7 cellular contexts compared by ENCODE assay signal in the genomic region with DNA sequence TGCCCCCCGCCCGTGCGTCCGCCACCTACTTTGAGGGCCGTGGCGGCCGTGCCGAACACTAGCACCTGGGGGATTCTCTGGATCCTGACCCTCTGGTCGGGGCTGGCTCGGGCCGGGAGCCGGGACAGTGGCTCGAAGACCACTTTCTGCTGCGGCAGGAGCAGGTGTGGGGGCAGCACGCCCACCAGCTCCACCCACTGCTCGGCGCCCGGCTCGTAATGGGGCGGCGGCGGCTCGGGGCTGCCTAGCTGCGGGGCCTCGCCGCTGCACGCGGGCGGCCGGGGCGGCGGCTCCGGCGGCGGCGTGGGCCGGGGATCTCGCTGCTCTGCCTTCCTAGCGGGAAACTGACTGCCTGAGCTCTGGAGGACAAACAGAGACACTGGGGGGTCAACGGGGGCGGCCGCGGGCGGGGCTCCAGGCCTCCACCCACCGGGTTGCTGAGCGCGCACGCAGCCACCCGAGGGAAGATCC. TPM values are rescaled to one million over a fixed set of nuclear protein-coding genes. Genes with fewer than 3 reads are reported as not detected.
DNase-seq lines count a peak whose midpoint lies in the region; ATAC-seq and TF ChIP-seq lines count a peak whose summit lies in the region.
"Had no signal": no experiment of that assay in that cellular context is flagged by ENCODE, and none has a peak within 500 bp of the region (broad histone marks: within the 10 kb centered on the region; RNA-seq: fewer than 3 reads in every experiment).

No MANE protein-coding gene starts in this region.

- no peak for ATAC-seq in activated naive CD8-positive, alpha-beta T cell treated with anti-CD3 and anti-CD28 coated beads, Interleukin-2, amount 10 ng/mL, durations not matched to agents 7 days and 5 days (ENCODE audit: low read depth)
- peak; percentile 40 for ATAC-seq in memory B cell (ENCODE audit: low read depth)

- peaks cover 5% of the 10 kb centered on the region for H3K36me3 Mint-ChIP-seq in activated naive CD8-positive, alpha-beta T cell treated with anti-CD3 and anti-CD28 coated beads, Interleukin-2, amount 10 ng/mL, durations not matched to agents 7 days and 5 days
- H3K36me3 Mint-ChIP-seq in memory B cell (peaks cover 9% of the 10 kb centered on the region), HFFc6 (ENCODE audit: low read depth) (peaks cover 9% of the 10 kb centered on the region), type B pancreatic cell (peaks cover 12% of the 10 kb centered on the region)

- no peaks in the 10 kb centered on the region for H3K9me3 Mint-ChIP-seq in activated naive CD8-positive, alpha-beta T cell treated with anti-CD3 and anti-CD28 coated beads, Interleukin-2, amount 10 ng/mL, durations not matched to agents 7 days and 5 days
- no peaks in the 10 kb centered on the region for H3K9me3 Mint-ChIP-seq in memory B cell
- H3K9me3 Mint-ChIP-seq in HFFc6: no peaks in the 10 kb centered on the region
- no peaks in the 10 kb centered on the region for H3K9me3 Mint-ChIP-seq in type B pancreatic cell

- H3K27me3 ChIP-seq in BE2C: no peaks in the 10 kb centered on the region

- no peak for TF ChIP-seq CTCF in BE2C (IDR thresholded peaks at IDR 0.05; ENCODE audit: low read depth, low read length)
- TF ChIP-seq CTCF in HFFc6 (IDR thresholded peaks at IDR 0.05): no peak
- no peak for TF ChIP-seq CTCF in type B pancreatic cell (conservative IDR thresholded peaks at IDR 0.05)

- POLR2A ChIA-PET in activated naive CD8-positive, alpha-beta T cell treated with anti-CD3 and anti-CD28 coated beads, Interleukin-2, amount 10 ng/mL, durations not matched to agents 7 days and 5 days (lab: Charles Lee): interaction anchor here (0.6 to 14.2 kb wide), 8 partner anchors 15 to 1038 kb away, joined by 3 to 262 read pairs (median 5); a partner anchor contains a TSS

- H3K4me1 ChIP-seq in BE2C: peaks cover 24% of the 10 kb centered on the region

- no peaks in the 10 kb centered on the region; the same call in 1 of the 2 replicates for H3K36me3 ChIP-seq in BE2C

- peaks cover 49% of the 10 kb centered on the region for H3K4me1 Mint-ChIP-seq in activated naive CD8-positive, alpha-beta T cell treated with anti-CD3 and anti-CD28 coated beads, Interleukin-2, amount 10 ng/mL, durations not matched to agents 7 days and 5 days
- H3K4me1 Mint-ChIP-seq in memory B cell: peaks cover 37% of the 10 kb centered on the region
- peaks cover 6% of the 10 kb centered on the region; the same call in 1 of the 2 replicates for H3K4me1 Mint-ChIP-seq in HFFc6 (ENCODE audit: low read depth)
- peaks cover 7% of the 10 kb centered on the region for H3K4me1 Mint-ChIP-seq in type B pancreatic cell (ENCODE audit: unreplicated experiment)

- H3K27ac Mint-ChIP-seq in activated naive CD8-positive, alpha-beta T cell treated with anti-CD3 and anti-CD28 coated beads, Interleukin-2, amount 10 ng/mL, durations not matched to agents 7 days and 5 days: no peak overlapping the region
- H3K27ac Mint-ChIP-seq in memory B cell (no peak overlapping the region), HFFc6 (no peak overlapping the region), type B pancreatic cell (no peak overlapping the region)

- H3K4me3 ChIP-seq in BE2C (ENCODE audit: low read depth, low read length): peak overlapping the region; percentile 34

- H3K27me3 Mint-ChIP-seq in activated naive CD8-positive, alpha-beta T cell treated with anti-CD3 and anti-CD28 coated beads, Interleukin-2, amount 10 ng/mL, durations not matched to agents 7 days and 5 days: no peaks in the 10 kb centered on the region
- H3K27me3 Mint-ChIP-seq in memory B cell: no peaks in the 10 kb centered on the region
- H3K27me3 Mint-ChIP-seq in HFFc6 (ENCODE audit: insufficient read depth): peaks cover 3% of the 10 kb centered on the region; the same call in 1 of the 2 replicates
- no peaks in the 10 kb centered on the region for H3K27me3 Mint-ChIP-seq in type B pancreatic cell

- DNase-seq in BE2C (peak; percentile 44), memory B cell (ENCODE audit: low spot score in 2 of 2) (no peak), HFFc6 (no peak), posterior cingulate gyrus (no peak), type B pancreatic cell (ENCODE audit: extremely low spot score, unreplicated experiment) (no peak)
- peak; percentile 58 for DNase-seq in activated naive CD8-positive, alpha-beta T cell treated with anti-CD3 and anti-CD28 coated beads, Interleukin-2, amount 10 ng/mL, durations not matched to agents 7 days and 5 days

- peak overlapping the region; percentile 60 for H3K4me3 Mint-ChIP-seq in activated naive CD8-positive, alpha-beta T cell treated with anti-CD3 and anti-CD28 coated beads, Interleukin-2, amount 10 ng/mL, durations not matched to agents 7 days and 5 days
- H3K4me3 Mint-ChIP-seq in memory B cell (peak overlapping the region; percentile 65), HFFc6 (no peak overlapping the region), type B pancreatic cell (no peak overlapping the region)

- no peaks in the 10 kb centered on the region for H3K9me3 ChIP-seq in BE2C

- intact Hi-C loops in posterior cingulate gyrus (cut with DNase I): no loop called here

RNA-seq across cellular contexts. Expression of a gene that starts 26.4 kb away (rescaled TPM):
- 160 TPM for polyA plus RNA-seq in BE2C (2012; ENCODE audit: insufficient read depth, insufficient read length, low read depth)
- 100 to 1,000 TPM; 105 to 106 TPM for total RNA-seq in activated naive CD8-positive, alpha-beta T cell treated with anti-CD3 and anti-CD28 coated beads, Interleukin-2, amount 10 ng/mL, durations not matched to agents 7 days and 5 days
- total RNA-seq in HFFc6 (2021; fragmentation: NEBNext Ultra II Directional; extraction: Animal tissue kit (Norgen Biotek cat#: 25700)): 10 to 100 TPM; 19.9 to 29.0 (median 26.5) TPM
- 35.8 and 50.1 TPM in 2 replicates for total RNA-seq in type B pancreatic cell (ENCODE audit: low replicate concordance)

RNA-seq across cellular contexts. Expression of a gene that starts 27.4 kb away (rescaled TPM):
- polyA plus RNA-seq in BE2C (2012; ENCODE audit: insufficient read depth, insufficient read length, low read depth): 19.7 TPM
- 10 to 100 TPM; 17.7 to 22.2 TPM for total RNA-seq in activated naive CD8-positive, alpha-beta T cell treated with anti-CD3 and anti-CD28 coated beads, Interleukin-2, amount 10 ng/mL, durations not matched to agents 7 days and 5 days
- total RNA-seq in HFFc6 (2021; fragmentation: NEBNext Ultra II Directional; extraction: Animal tissue kit (Norgen Biotek cat#: 25700)): 10 to 100 TPM; 11.6 to 13.0 (median 12.2) TPM
- total RNA-seq in type B pancreatic cell (ENCODE audit: low replicate concordance): 19.3 and 21.8 TPM in 2 replicates

RNA-seq across cellular contexts. Expression of a gene that starts 40.5 kb away (rescaled TPM):
- polyA plus RNA-seq in BE2C (2012; ENCODE audit: insufficient read depth, insufficient read length, low read depth): 1.9 TPM
- total RNA-seq in activated naive CD8-positive, alpha-beta T cell treated with anti-CD3 and anti-CD28 coated beads, Interleukin-2, amount 10 ng/mL, durations not matched to agents 7 days and 5 days: 1 to 10 TPM; 1.2 to 1.4 TPM
- 10 to 100 TPM; 10.1 to 13.7 (median 12.2) TPM for total RNA-seq in HFFc6 (2021; fragmentation: NEBNext Ultra II Directional; extraction: Animal tissue kit (Norgen Biotek cat#: 25700))
- total RNA-seq in type B pancreatic cell (ENCODE audit: low replicate concordance): 0.48 and 0.75 TPM in 2 replicates

RNA-seq across cellular contexts. Expression of a gene that starts 49.2 kb away (rescaled TPM):
- not detected for polyA plus RNA-seq in BE2C (2012; ENCODE audit: insufficient read depth, insufficient read length, low read depth)
- not detected for total RNA-seq in activated naive CD8-positive, alpha-beta T cell treated with anti-CD3 and anti-CD28 coated beads, Interleukin-2, amount 10 ng/mL, durations not matched to agents 7 days and 5 days
- not detected for total RNA-seq in HFFc6 (2021; fragmentation: NEBNext Ultra II Directional; extraction: Animal tissue kit (Norgen Biotek cat#: 25700))
- not detected in 2 replicates for total RNA-seq in type B pancreatic cell (ENCODE audit: low replicate concordance)
- total RNA-seq: H4 had no signal

RNA-seq across cellular contexts. Expression of a gene that starts 52.8 kb away (rescaled TPM):
- polyA plus RNA-seq in BE2C (2012; ENCODE audit: insufficient read depth, insufficient read length, low read depth): 2.5 TPM
- total RNA-seq in activated naive CD8-positive, alpha-beta T cell treated with anti-CD3 and anti-CD28 coated beads, Interleukin-2, amount 10 ng/mL, durations not matched to agents 7 days and 5 days: 10 to 100 TPM; 41.6 to 43.8 TPM
- 1 to 10 TPM; 4.7 to 6.1 (median 5.1) TPM for total RNA-seq in HFFc6 (2021; fragmentation: NEBNext Ultra II Directional; extraction: Animal tissue kit (Norgen Biotek cat#: 25700))
- 0.95 and 2.8 TPM in 2 replicates for total RNA-seq in type B pancreatic cell (ENCODE audit: low replicate concordance)

Comparison
In these comparisons a context has a peak if more than half of its experiments do, and no peak if none do; other contexts are left out.
1. DNase-seq: peak in BE2C (single experiment) and activated naive CD8-positive, alpha-beta T cell treated with anti-CD3 and anti-CD28 coated beads, Interleukin-2, amount 10 ng/mL, durations not matched to agents 7 days and 5 days (single experiment); none in memory B cell (0 of 2), HFFc6 (single experiment), posterior cingulate gyrus (0 of 10) and type B pancreatic cell (single experiment).
2. H3K4me3 Mint-ChIP-seq: peak in activated naive CD8-positive, alpha-beta T cell treated with anti-CD3 and anti-CD28 coated beads, Interleukin-2, amount 10 ng/mL, durations not matched to agents 7 days and 5 days (single experiment) and memory B cell (single experiment); none in HFFc6 (single experiment) and type B pancreatic cell (single experiment).